Comparison of ENCODE assay signal across 8 cellular contexts in genomic region chr1:160795951-160796383, GRCh38. TPM values are rescaled to one million over a fixed set of nuclear protein-coding genes. Genes with fewer than 3 reads are reported as not detected.
DNase-seq lines count a peak whose midpoint lies in the region; ATAC-seq, FAIRE-seq and TF ChIP-seq lines count a peak whose summit lies in the region.

TSS of gene LY9 (plus strand) at chr1:160796174. CDS start at chr1:160796188, 14 bp downstream.

- H3K9me3 ChIP-seq in esophagus muscularis mucosa, result peaks cover 0 to 4% (median 0%) of the 10 kb centered on the region in 4 donors

- H3K27ac ChIP-seq in esophagus muscularis mucosa (replicated peaks in 1 of 4), result no peak within 1 kb of the TSS

- TF ChIP-seq CTCF in esophagus muscularis mucosa (IDR thresholded peaks at IDR 0.05) (no peak), D721Med (IDR thresholded peaks at IDR 0.05; ENCODE audit: insufficient read depth, missing control alignments) (no peak)

- WGBS in esophagus muscularis mucosa, result 78% methylated on average over 4 of the region's 4 CpGs

- peak within 1 kb of the TSS in 1 of 4 donors; percentile 6 for H3K4me3 ChIP-seq in esophagus muscularis mucosa

- no peaks in the 10 kb centered on the region for H3K27me3 ChIP-seq in esophagus muscularis mucosa

- no peaks in the 10 kb centered on the region for H3K36me3 ChIP-seq in esophagus muscularis mucosa

- TF ChIP-seq EP300 in esophagus muscularis mucosa (IDR thresholded peaks at IDR 0.05), result no peak

- ATAC-seq in GM19023 (IDR thresholded peaks at IDR 0.05; ENCODE audit: unreplicated experiment) (peak; percentile 86), HG03060 (IDR thresholded peaks at IDR 0.05; ENCODE audit: low read depth, unreplicated experiment) (peak; percentile 84)

- FAIRE-seq in D721Med (lab: Jason Lieb, UNC), result no peak

- intact Hi-C loops in esophagus muscularis mucosa (cut with DNase I), result no loop called here

- no peak for TF ChIP-seq POLR2A in esophagus muscularis mucosa (IDR thresholded peaks at IDR 0.05; ENCODE audit: low read depth)

- H3K4me1 ChIP-seq in esophagus muscularis mucosa, result no peaks in the 10 kb centered on the region

- peak; percentile 72 for DNase-seq in activated CD4-positive, CD25-positive, alpha-beta regulatory T cell treated with anti-CD3 and anti-CD28 coated beads, Interleukin-2, amount 50 U/mL, for 16 hours (ENCODE audit: low read depth, low spot score)
- DNase-seq in esophagus muscularis mucosa (ENCODE audit: extremely low spot score) (peak; percentile 91), NCI-H146 treated with DMSO at 0.1 percent for 48 hours (lab: John Stamatoyannopoulos, UW; ENCODE audit: unreplicated experiment) (no peak), retina (no peak), D721Med (ENCODE audit: insufficient read length, low spot score) (no peak)
- peak; percentile 40 to 74 for DNase-seq in stimulated activated CD8-positive, alpha-beta memory T cell treated with anti-CD3 and anti-CD28 coated beads, Interleukin-7, amount 100 ng/mL, for 48 hours (ENCODE audit: extremely low read depth in 1 of 2, low read depth in 1 of 2)

RNA-seq across cellular contexts. Expression of gene LY9, which starts in this region (rescaled TPM):
- total RNA-seq in esophagus muscularis mucosa, result under 1 TPM in 2 of 4 donors, not detected in 2; 0.26 to 0.66 TPM

Comparison
In these comparisons a context has a peak if more than half of its experiments do, and no peak if none do; other contexts are left out.
1. Peak in DNase-seq in esophagus muscularis mucosa; RNA of the gene not detected or under 1 TPM.
2. DNase-seq: peak in activated CD4-positive, CD25-positive, alpha-beta regulatory T cell treated with anti-CD3 and anti-CD28 coated beads, Interleukin-2, amount 50 U/mL, for 16 hours (single experiment) and stimulated activated CD8-positive, alpha-beta memory T cell treated with anti-CD3 and anti-CD28 coated beads, Interleukin-7, amount 100 ng/mL, for 48 hours (2 of 2); none in NCI-H146 treated with DMSO at 0.1 percent for 48 hours (single experiment), retina (single experiment) and D721Med (single experiment).